ENCODE assay signal across 8 cellular contexts in the genomic region with DNA sequence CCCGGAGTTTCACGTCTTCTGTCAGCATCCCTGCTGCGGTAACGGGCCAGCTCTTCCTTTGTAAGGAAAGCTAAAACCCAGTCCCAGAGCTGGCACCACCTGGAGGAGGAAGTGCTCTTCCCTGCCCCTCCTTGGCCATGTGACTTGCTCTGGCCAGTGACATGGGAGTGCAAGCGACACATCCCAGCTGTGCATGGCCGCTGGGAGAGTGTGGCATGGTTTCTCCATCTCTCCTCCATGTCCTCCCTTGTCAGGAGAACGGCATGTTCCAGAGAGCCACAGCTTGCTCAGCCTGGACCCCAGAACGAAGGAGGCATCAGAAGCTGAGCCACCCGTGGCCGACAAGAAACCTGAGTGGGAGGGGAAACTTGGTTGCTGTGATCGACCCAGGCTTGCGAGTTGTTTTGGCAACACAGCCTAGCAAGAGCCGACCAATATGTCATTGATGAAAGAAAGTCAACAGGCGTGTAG. TPM values are rescaled to one million over a fixed set of nuclear protein-coding genes. Genes with fewer than 3 reads are reported as not detected.
DNase-seq lines count a peak whose midpoint lies in the region; ATAC-seq lines count a peak whose summit lies in the region.

No MANE protein-coding gene starts in this region.

- H3K9me3 Mint-ChIP-seq in T-helper 2 cell treated with Interferon-gamma antibody and Interleukin-4, amounts not matched to agents 5 μg/mL and 100 μg/mL, for 36 hours, result no peaks in the 10 kb centered on the region

- peaks cover 36% of the 10 kb centered on the region for H3K4me1 Mint-ChIP-seq in T-helper 2 cell treated with Interferon-gamma antibody and Interleukin-4, amounts not matched to agents 5 μg/mL and 100 μg/mL, for 36 hours (ENCODE audit: low read depth)

- no peaks in the 10 kb centered on the region for H3K27me3 Mint-ChIP-seq in T-helper 2 cell treated with Interferon-gamma antibody and Interleukin-4, amounts not matched to agents 5 μg/mL and 100 μg/mL, for 36 hours (ENCODE audit: low read depth)

- H3K36me3 Mint-ChIP-seq in T-helper 2 cell treated with Interferon-gamma antibody and Interleukin-4, amounts not matched to agents 5 μg/mL and 100 μg/mL, for 36 hours (ENCODE audit: low read depth), result peaks cover 5% of the 10 kb centered on the region

- H3K4me3 Mint-ChIP-seq in T-helper 2 cell treated with Interferon-gamma antibody and Interleukin-4, amounts not matched to agents 5 μg/mL and 100 μg/mL, for 36 hours, result peak overlapping the region; percentile 92

- peak overlapping the region; percentile 36 for H3K27ac ChIP-seq in temporal lobe (ENCODE audit: low read depth, low read length)

- peak overlapping the region; percentile 96 for H3K27ac Mint-ChIP-seq in T-helper 2 cell treated with Interferon-gamma antibody and Interleukin-4, amounts not matched to agents 5 μg/mL and 100 μg/mL, for 36 hours

- peak; percentile 59 for DNase-seq in activated naive CD4-positive, alpha-beta T cell treated with Interleukin-2 at 50 U/mL for 16 hours
- DNase-seq in activated naive CD4-positive, alpha-beta T cell (lab: John Stamatoyannopoulos, UW), result no peak
- peak; percentile 32 for DNase-seq in T-helper 2 cell treated with Interferon-gamma antibody and Interleukin-4, amounts not matched to agents 5 μg/mL and 100 μg/mL, for 36 hours (ENCODE audit: low spot score)
- DNase-seq in left ventricle myocardium superior, result peak; percentile 36
- no peak for DNase-seq in OCI-M1 (lab: John Stamatoyannopoulos, UW)
- no peak for DNase-seq in left lobe of liver (ENCODE audit: low spot score)

- intact Hi-C loops in left ventricle myocardium superior (cut with micrococcal nuclease), result no loop called here

- ATAC-seq in left ventricle myocardium superior (no peak), HG02885 (IDR thresholded peaks at IDR 0.05; ENCODE audit: poor library complexity, unreplicated experiment) (no peak), left lobe of liver (no peak)

RNA-seq across cellular contexts. Expression of a gene that starts 2.7 kb away (rescaled TPM):
- total RNA-seq in left ventricle myocardium superior, result 11.2 TPM
- 14.5 TPM for total RNA-seq in temporal lobe
- 9.9 TPM for total RNA-seq in left lobe of liver

RNA-seq across cellular contexts. Expression of a gene that starts 27.7 kb away (rescaled TPM):
- total RNA-seq in left ventricle myocardium superior (16.0 TPM), temporal lobe (0.98 TPM), left lobe of liver (48.7 TPM)

RNA-seq across cellular contexts. Expression of a gene that starts 48.9 kb away (rescaled TPM):
- total RNA-seq in left ventricle myocardium superior (not detected), temporal lobe (7.6 TPM), left lobe of liver (not detected)

RNA-seq across cellular contexts. Expression of a gene that starts 53.8 kb away (rescaled TPM):
- total RNA-seq in left ventricle myocardium superior (1.7 TPM), temporal lobe (13.3 TPM), left lobe of liver (0.28 TPM)

RNA-seq across cellular contexts. Expression of a gene that starts 57.5 kb away (rescaled TPM):
- total RNA-seq in left ventricle myocardium superior, result 50.2 TPM
- total RNA-seq in temporal lobe, result 25.3 TPM
- 15.4 TPM for total RNA-seq in left lobe of liver

Comparison
In these comparisons a context has a peak if more than half of its experiments do, and no peak if none do; other contexts are left out.
1. DNase-seq: peak in activated naive CD4-positive, alpha-beta T cell treated with Interleukin-2 at 50 U/mL for 16 hours (single experiment), T-helper 2 cell treated with Interferon-gamma antibody and Interleukin-4, amounts not matched to agents 5 μg/mL and 100 μg/mL, for 36 hours (single experiment) and left ventricle myocardium superior (single experiment); none in activated naive CD4-positive, alpha-beta T cell (0 of 4), OCI-M1 (single experiment) and left lobe of liver (single experiment).